Comparison of ENCODE assay signal across 8 cellular contexts in genomic region chr13:113186061-113186900, GRCh38. TPM values are rescaled to one million over a fixed set of nuclear protein-coding genes. Genes with fewer than 3 reads are reported as not detected.
DNase-seq lines count a peak whose midpoint lies in the region; ATAC-seq and TF ChIP-seq lines count a peak whose summit lies in the region.

No MANE protein-coding gene starts in this region.

- H3K4me1 ChIP-seq in BE2C, result peaks cover 9% of the 10 kb centered on the region

- peaks cover 55% of the 10 kb centered on the region for H3K36me3 ChIP-seq in BE2C

- ATAC-seq in GM19372 (IDR thresholded peaks at IDR 0.05; ENCODE audit: low read depth, unreplicated experiment), result peak; percentile 91
- ATAC-seq in HG03280 (IDR thresholded peaks at IDR 0.05; ENCODE audit: unreplicated experiment), result peak; percentile 90

- H3K9me3 ChIP-seq in BE2C, result no peaks in the 10 kb centered on the region

- no peak for TF ChIP-seq CTCF in BE2C (IDR thresholded peaks at IDR 0.05; ENCODE audit: low read depth, low read length)

- no peaks in the 10 kb centered on the region for H3K27me3 ChIP-seq in BE2C

- DNase-seq in BE2C (no peak), epithelial cell of prostate (ENCODE audit: low read depth, low spot score) (no peak), UCSD-AML1 (lab: John Stamatoyannopoulos, UW; ENCODE audit: unreplicated experiment) (no peak), middle frontal gyrus (ENCODE audit: extremely low spot score, low spot score) (no peak), NCI-H1417 (lab: John Stamatoyannopoulos, UW) (no peak), amygdala (lab: John Stamatoyannopoulos, UW) (no peak)

- peak overlapping the region; percentile 53 for H3K27ac ChIP-seq in epithelial cell of prostate

- H3K4me3 ChIP-seq in BE2C (ENCODE audit: low read depth, low read length), result peak overlapping the region; percentile 7; the same call in 1 of the 2 replicates

RNA-seq across cellular contexts. Expression of gene PCID2, which starts 22.2 kb away (rescaled TPM):
- 49.4 TPM for polyA plus RNA-seq in BE2C (2012; ENCODE audit: insufficient read depth, insufficient read length, low read depth)

RNA-seq across cellular contexts. Expression of gene CUL4A, which starts 23.1 kb away (rescaled TPM):
- 82.5 TPM for polyA plus RNA-seq in BE2C (2012; ENCODE audit: insufficient read depth, insufficient read length, low read depth)

RNA-seq across cellular contexts. Expression of gene PROZ, which starts 27.8 kb away (rescaled TPM):
- 0.97 TPM for polyA plus RNA-seq in BE2C (2012; ENCODE audit: insufficient read depth, insufficient read length, low read depth)
